ENCODE assay signal across 12 cellular contexts in genomic region chr5:143564417-143564816, GRCh38.
DNase-seq lines count a peak whose midpoint lies in the region; ATAC-seq lines count a peak whose summit lies in the region.
"Had no signal": no experiment of that assay in that cellular context is flagged by ENCODE, and none has a peak within 500 bp of the region (broad histone marks: within the 10 kb centered on the region; RNA-seq: fewer than 3 reads in every experiment).

No MANE protein-coding gene starts in this region.

- no peak overlapping the region for H3K4ac ChIP-seq in mesenchymal stem cell (ENCODE audit: low read depth in 1 of 2, low read length in 2 of 2)

- no peak overlapping the region for H2BK12ac ChIP-seq in mesenchymal stem cell (ENCODE audit: low read length in 2 of 2)

- H3K4me1 ChIP-seq in HAP-1 (no peaks in the 10 kb centered on the region), mesenchymal stem cell (ENCODE audit: control insufficient read depth, insufficient read depth, low read depth, low read length) (peaks cover 4% of the 10 kb centered on the region)

- DNase-seq in germinal center (ENCODE audit: low spot score), result peak; percentile 50
- DNase-seq in amygdala (lab: John Stamatoyannopoulos, UW), result no peak
- DNase-seq in putamen (ENCODE audit: low spot score), result no peak
- DNase-seq in HAP-1 (ENCODE audit: low spot score in 2 of 2), result no peak
- no peak for DNase-seq in mesenchymal stem cell
- DNase-seq: activated T-cell treated with anti-CD3 and anti-CD28 coated beads, Interleukin-2, amount 50 U/mL, for 48 hours; naive thymus-derived CD8-positive, alpha-beta T cell; NCI-H2171 treated with DMSO at 0.1 percent for 48 hours had no signal

- H3K4me2 ChIP-seq in mesenchymal stem cell (ENCODE audit: low read length, poor library complexity, severe bottlenecking), result no peak overlapping the region

- no peak overlapping the region for H3K23ac ChIP-seq in mesenchymal stem cell (ENCODE audit: low read length in 2 of 2)

- H2BK5ac ChIP-seq in mesenchymal stem cell (ENCODE audit: low read depth, low read length, poor library complexity, severe bottlenecking), result no peak overlapping the region

- no peaks in the 10 kb centered on the region for H3K79me1 ChIP-seq in mesenchymal stem cell (replicated peaks; ENCODE audit: low read length, poor library complexity, severe bottlenecking)

- no peak overlapping the region for H4K91ac ChIP-seq in mesenchymal stem cell (ENCODE audit: low read length)

- H3K4me3 ChIP-seq in HAP-1 (no peak overlapping the region), mesenchymal stem cell (ENCODE audit: insufficient read depth in 1 of 2, low read depth in 1 of 2, low read length in 2 of 2) (no peak overlapping the region)
- H3K4me3 ChIP-seq: tibial nerve had no signal

- H3K36me3 ChIP-seq in HAP-1 (replicated peaks), result no peaks in the 10 kb centered on the region
- no peaks in the 10 kb centered on the region for H3K36me3 ChIP-seq in mesenchymal stem cell (ENCODE audit: control insufficient read depth in 1 of 2, insufficient read depth in 2 of 2, low read depth in 1 of 2, low read length in 2 of 2)
- H3K36me3 ChIP-seq: tibial nerve had no signal

- H3K18ac ChIP-seq in mesenchymal stem cell (ENCODE audit: low read depth in 1 of 2, low read length in 2 of 2), result no peak overlapping the region

- H3K27me3 ChIP-seq in HAP-1 (ENCODE audit: low read depth) (no peaks in the 10 kb centered on the region), mesenchymal stem cell (ENCODE audit: control insufficient read depth in 1 of 2, insufficient read depth in 1 of 2, low read length in 2 of 2) (no peaks in the 10 kb centered on the region)
- H3K27me3 ChIP-seq: tibial nerve had no signal

- no peak overlapping the region for H3K9ac ChIP-seq in mesenchymal stem cell (ENCODE audit: low read length)

- H2BK120ac ChIP-seq in mesenchymal stem cell (ENCODE audit: low read depth, low read length), result no peak overlapping the region

- ATAC-seq in GM19023 (IDR thresholded peaks at IDR 0.05; ENCODE audit: unreplicated experiment), result peak; percentile 92
- peak; percentile 95 for ATAC-seq in GM21737 (IDR thresholded peaks at IDR 0.05; ENCODE audit: unreplicated experiment)
- peak; percentile 100 for ATAC-seq in HG03354 (IDR thresholded peaks at IDR 0.05; ENCODE audit: poor library complexity, severe bottlenecking, unreplicated experiment)
- ATAC-seq: naive thymus-derived CD8-positive, alpha-beta T cell had no signal

- no peak overlapping the region for H4K8ac ChIP-seq in mesenchymal stem cell (ENCODE audit: low read length)

- in situ Hi-C loops in HAP-1 (cut with MboI; ENCODE audit: low sequenced_read_pairs), result no loop called here

- H2AK5ac ChIP-seq in mesenchymal stem cell (ENCODE audit: low read length, severe bottlenecking), result no peak overlapping the region

- H3K14ac ChIP-seq in mesenchymal stem cell (ENCODE audit: low read length in 2 of 2), result no peak overlapping the region

- H3K9me3 ChIP-seq in HAP-1, result no peaks in the 10 kb centered on the region
- no peaks in the 10 kb centered on the region for H3K9me3 ChIP-seq in mesenchymal stem cell (ENCODE audit: control insufficient read depth, low read length)
- H3K9me3 ChIP-seq: tibial nerve had no signal

- no peak overlapping the region for H2BK15ac ChIP-seq in mesenchymal stem cell (ENCODE audit: low read depth, poor library complexity, severe bottlenecking)

- no peak overlapping the region for H2AFZ ChIP-seq in mesenchymal stem cell (ENCODE audit: low read depth, low read length)

- no peak overlapping the region for H3K27ac ChIP-seq in mesenchymal stem cell (ENCODE audit: low read length, poor library complexity, severe bottlenecking)
- H3K27ac ChIP-seq: tibial nerve had no signal
